Comparison of ENCODE assay signal across 8 cellular contexts in the genomic region with DNA sequence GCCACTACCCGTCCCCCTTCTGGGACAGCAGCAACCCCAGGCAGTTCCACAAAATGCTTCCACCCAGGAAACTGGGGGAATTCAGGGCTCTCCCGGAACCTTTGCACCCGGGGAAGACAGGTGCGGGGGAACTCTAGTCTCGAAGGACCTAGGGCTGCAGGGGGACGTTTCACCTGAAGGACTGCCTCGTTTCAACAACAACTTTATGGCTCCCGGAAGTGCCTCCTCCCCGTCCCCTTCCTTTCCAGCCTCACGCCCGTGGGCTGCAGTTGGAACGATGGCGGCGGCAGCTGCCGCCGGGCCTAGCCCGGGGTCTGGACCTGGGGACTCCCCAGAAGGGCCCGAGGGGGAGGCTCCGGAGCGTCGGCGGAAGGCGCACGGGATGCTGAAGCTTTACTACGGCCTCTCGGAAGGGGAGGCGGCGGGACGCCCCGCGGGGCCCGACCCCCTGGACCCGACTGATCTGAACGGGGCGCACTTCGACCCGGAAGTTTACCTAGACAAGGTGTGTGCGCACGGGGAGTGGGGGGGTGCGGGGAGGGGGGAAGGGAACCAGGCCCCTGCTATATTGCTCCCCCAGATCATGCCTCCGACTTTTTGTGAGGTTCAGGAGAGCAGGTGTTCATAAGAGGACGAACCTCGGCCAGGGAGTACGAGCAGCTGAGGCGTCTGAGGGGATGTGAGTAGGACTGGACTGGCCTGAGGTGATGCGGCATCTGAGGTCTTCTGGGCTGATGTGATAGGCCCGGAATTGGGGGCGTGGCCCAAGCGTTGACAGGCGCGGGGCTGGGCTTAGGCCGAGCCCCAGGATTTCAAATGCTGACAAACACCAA. TPM values are rescaled to one million over a fixed set of nuclear protein-coding genes. Genes with fewer than 3 reads are reported as not detected.
A peak's percentile ranks its signal among the peaks of the same experiment; 100 is the strongest.
DNase-seq lines count a peak whose midpoint lies in the region; ATAC-seq and TF ChIP-seq lines count a peak whose summit lies in the region.

VPS51 (plus strand) TSS at position 241 of the 833 bp plus-strand sequence; CDS start at position 278, 37 bp downstream.

- H3K4me3 ChIP-seq in BLaER1 (peak within 1 kb of the TSS; percentile 79), dorsolateral prefrontal cortex (peak within 1 kb of the TSS; percentile 59 to 100 (median 86)), liver (ENCODE audit: low read depth in 1 of 3, low read length in 3 of 3) (peak within 1 kb of the TSS; percentile 72 to 85 (median 80))

- H3K9ac ChIP-seq in BLaER1 (peak within 1 kb of the TSS; percentile 93), liver (ENCODE audit: low read depth in 1 of 2, low read length in 2 of 2) (peak within 1 kb of the TSS; percentile 31 to 55)

- H3K9me3 ChIP-seq in BLaER1 (no peaks in the 10 kb centered on the region), liver (ENCODE audit: control insufficient read depth in 4 of 4, low read length in 3 of 4) (no peaks in the 10 kb centered on the region)

- peak within 1 kb of the TSS; percentile 95 for H3K4me2 ChIP-seq in BLaER1

- peaks cover 35% of the 10 kb centered on the region for H3K36me3 ChIP-seq in BLaER1
- H3K36me3 ChIP-seq in liver (ENCODE audit: control insufficient read depth in 4 of 4, insufficient read depth in 3 of 4, low read depth in 1 of 4, low read length in 3 of 4): peaks cover 0 to 6% (median 0%) of the 10 kb centered on the region in 4 donors

- intact Hi-C loops in dorsolateral prefrontal cortex (cut with DNase I): loop anchor here (1.0 kb wide), 2 partner anchors 12 to 69 kb away; partner anchors contain the start of genes CDCA5 (in 1 of the 2), SNX15 (in 1 of the 2) and ZFPL1 (in 1 of the 2)

- peaks cover 20% of the 10 kb centered on the region for H4K20me1 ChIP-seq in BLaER1

- H3K27me3 ChIP-seq in BLaER1: no peaks in the 10 kb centered on the region
- no peaks in the 10 kb centered on the region for H3K27me3 ChIP-seq in dorsolateral prefrontal cortex
- H3K27me3 ChIP-seq in liver (ENCODE audit: control insufficient read depth in 4 of 4, insufficient read depth in 4 of 4, low read length in 3 of 4): no peaks in the 10 kb centered on the region

- DNase-seq in NCI-H748 treated with DMSO at 0.1 percent for 48 hours (lab: John Stamatoyannopoulos, UW) (peak; percentile 76), dorsolateral prefrontal cortex (peak; percentile 77 to 93 (median 89))
- DNase-seq in activated CD4-positive, alpha-beta T cell treated with anti-CD3 and anti-CD28 coated beads, Interleukin-2, amount 50 U/mL, for 48 hours: peak; percentile 86 to 89
- peak; percentile 81 for DNase-seq in stimulated activated CD4-positive, alpha-beta T cell treated with anti-CD3 and anti-CD28 coated beads, Interleukin-4, amount 100 ng/mL, for 1 hour

- ATAC-seq in GM19351 (IDR thresholded peaks at IDR 0.05; ENCODE audit: unreplicated experiment) (peak; percentile 92), HG03520 (IDR thresholded peaks at IDR 0.05; ENCODE audit: unreplicated experiment) (peak; percentile 62)

- TF ChIP-seq RAD21 in liver (IDR thresholded peaks at IDR 0.05): peak in 1 of 2 donors; percentile 34

- TF ChIP-seq CTCF in dorsolateral prefrontal cortex (IDR thresholded peaks at IDR 0.05 in 54 of 56, conservative IDR thresholded peaks at IDR 0.05 in 2 of 56; ENCODE audit: low read depth in 1 of 56, partially characterized antibody in 56 of 56) (peak in 40 of 56 donors; percentile 5 to 50 (median 20)), liver (IDR thresholded peaks at IDR 0.05; ENCODE audit: low read depth, low read length, missing input control) (no peak)

- H3K4me1 ChIP-seq in BLaER1: peaks cover 13% of the 10 kb centered on the region
- peaks cover 2 to 18% (median 17%) of the 10 kb centered on the region in 4 donors for H3K4me1 ChIP-seq in liver (ENCODE audit: control insufficient read depth in 4 of 4, insufficient read depth in 4 of 4, low read length in 3 of 4)

- H3K27ac ChIP-seq in BLaER1 (peak within 1 kb of the TSS; percentile 89), dorsolateral prefrontal cortex (peak within 1 kb of the TSS; percentile 77 to 98 (median 94)), liver (ENCODE audit: low read depth in 1 of 2, low read length in 2 of 2) (peak within 1 kb of the TSS; percentile 82 to 88)

- WGBS in liver: under 1% methylated on average over 52 of the region's 52 CpGs

TF ChIP-seq in liver, 16 proteins besides CTCF, POLR2A, EP300 and RAD21:
- TF ChIP-seq YY1 (IDR thresholded peaks at IDR 0.05): peak; percentile 96
- peak; percentile 62 for TF ChIP-seq NR2F2 (IDR thresholded peaks at IDR 0.05)
- TF ChIP-seq, protein P1, sequence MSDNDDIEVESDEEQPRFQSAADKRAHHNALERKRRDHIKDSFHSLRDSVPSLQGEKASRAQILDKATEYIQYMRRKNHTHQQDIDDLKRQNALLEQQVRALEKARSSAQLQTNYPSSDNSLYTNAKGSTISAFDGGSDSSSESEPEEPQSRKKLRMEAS (IDR thresholded peaks at IDR 0.05): peak; percentile 78
- peak in 1 of 2 donors; percentile 51 for TF ChIP-seq JUND (IDR thresholded peaks at IDR 0.05)
- TF ChIP-seq GABPA (IDR thresholded peaks at IDR 0.05 in 1 of 2, conservative IDR thresholded peaks at IDR 0.05 in 1 of 2): peak; percentile 96 to 98
- TF ChIP-seq, protein P2, sequence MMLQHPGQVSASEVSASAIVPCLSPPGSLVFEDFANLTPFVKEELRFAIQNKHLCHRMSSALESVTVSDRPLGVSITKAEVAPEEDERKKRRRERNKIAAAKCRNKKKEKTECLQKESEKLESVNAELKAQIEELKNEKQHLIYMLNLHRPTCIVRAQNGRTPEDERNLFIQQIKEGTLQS (IDR thresholded peaks at IDR 0.05): peak; percentile 63
- peak; percentile 64 for TF ChIP-seq TAF1 (conservative IDR thresholded peaks at IDR 0.05)
- TF ChIP-seq FOXA1 (IDR thresholded peaks at IDR 0.05): peak; percentile 72
- TF ChIP-seq, protein P3, sequence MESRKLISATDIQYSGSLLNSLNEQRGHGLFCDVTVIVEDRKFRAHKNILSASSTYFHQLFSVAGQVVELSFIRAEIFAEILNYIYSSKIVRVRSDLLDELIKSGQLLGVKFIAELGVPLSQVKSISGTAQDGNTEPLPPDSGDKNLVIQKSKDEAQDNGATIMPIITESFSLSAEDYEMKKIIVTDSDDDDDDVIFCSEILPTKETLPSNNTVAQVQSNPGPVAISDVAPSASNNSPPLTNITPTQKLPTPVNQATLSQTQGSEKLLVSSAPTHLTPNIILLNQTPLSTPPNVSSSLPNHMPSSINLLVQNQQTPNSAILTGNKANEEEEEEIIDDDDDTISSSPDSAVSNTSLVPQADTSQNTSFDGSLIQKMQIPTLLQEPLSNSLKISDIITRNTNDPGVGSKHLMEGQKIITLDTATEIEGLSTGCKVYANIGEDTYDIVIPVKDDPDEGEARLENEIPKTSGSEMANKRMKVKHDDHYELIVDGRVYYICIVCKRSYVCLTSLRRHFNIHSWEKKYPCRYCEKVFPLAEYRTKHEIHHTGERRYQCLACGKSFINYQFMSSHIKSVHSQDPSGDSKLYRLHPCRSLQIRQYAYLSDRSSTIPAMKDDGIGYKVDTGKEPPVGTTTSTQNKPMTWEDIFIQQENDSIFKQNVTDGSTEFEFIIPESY (IDR thresholded peaks at IDR 0.05): peak; percentile 79
- peak; percentile 51 for TF ChIP-seq HNF4G (IDR thresholded peaks at IDR 0.05)
- TF ChIP-seq HNF4A (conservative IDR thresholded peaks at IDR 0.05): peak; percentile 66 to 76
- TF ChIP-seq EGR1 (IDR thresholded peaks at IDR 0.05; ENCODE audit: low read depth in 2 of 2): peak; percentile 21 to 31
- peak; percentile 70 for TF ChIP-seq SP1 (IDR thresholded peaks at IDR 0.05)
- TF ChIP-seq FOXA2 (IDR thresholded peaks at IDR 0.05): peak; percentile 41
- TF ChIP-seq RXRA (IDR thresholded peaks at IDR 0.05): peak; percentile 68 to 78
- peak; percentile 68 for TF ChIP-seq REST (IDR thresholded peaks at IDR 0.05)

RNA-seq across cellular contexts. Expression of gene VPS51, which starts in this region (rescaled TPM):
- 100 to 1,000 TPM in 119 of 120 experiments, 10 to 100 TPM in 1; 97.3 to 182 (median 137) TPM for total RNA-seq in dorsolateral prefrontal cortex
- 100 to 1,000 TPM; 102 to 158 TPM for total RNA-seq in liver
- 10 to 100 TPM; 33.2 to 66.0 TPM for polyA plus RNA-seq in liver

Comparison
In these comparisons a context has a peak if more than half of its experiments do, and no peak if none do; other contexts are left out.
1. Peak in every context shown above with its lines: DNase-seq, ATAC-seq, H3K4me3 ChIP-seq and H3K27ac ChIP-seq.